ENCODE assay signal across 8 cellular contexts in the genomic region with DNA sequence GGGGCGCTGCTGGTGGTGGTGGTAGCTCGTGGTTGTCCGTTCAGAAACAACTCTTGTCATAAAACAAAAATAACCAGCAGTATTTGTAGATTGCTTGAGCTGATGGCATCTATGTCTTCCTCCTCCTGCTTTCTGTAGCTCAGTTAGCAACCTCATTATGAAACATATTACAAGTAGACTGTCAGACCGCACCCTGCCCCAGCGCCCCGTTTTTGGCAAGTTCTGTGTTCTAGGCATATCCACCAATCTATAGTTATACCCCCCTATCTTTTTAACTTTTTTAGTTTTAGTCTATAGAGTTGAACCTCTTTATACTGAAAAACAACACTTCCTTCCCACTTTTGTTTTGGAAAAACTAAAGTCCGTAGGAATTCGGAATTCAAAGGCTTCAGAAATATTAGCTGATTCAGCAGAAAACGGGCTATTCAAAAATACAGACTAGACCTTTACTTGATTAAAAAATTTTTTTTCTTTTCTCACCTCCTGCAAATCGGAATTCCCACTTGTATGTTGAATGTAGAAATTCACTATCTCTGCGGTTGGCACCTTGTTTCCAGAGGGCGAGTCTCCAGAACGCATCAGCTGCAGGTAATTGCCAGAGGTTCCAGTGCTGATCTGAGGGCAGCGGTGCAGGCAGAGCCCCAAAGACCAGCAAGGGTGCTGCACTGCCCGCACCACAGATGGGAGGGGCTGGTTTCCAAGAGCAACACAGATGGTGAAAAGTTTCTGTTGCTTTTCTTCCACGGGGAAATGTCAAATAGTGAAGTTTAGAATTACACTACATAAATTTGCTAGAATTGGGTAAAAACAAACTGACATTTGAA. TPM values are rescaled to one million over a fixed set of nuclear protein-coding genes. Genes with fewer than 3 reads are reported as not detected.
DNase-seq lines count a peak whose midpoint lies in the region; TF ChIP-seq lines count a peak whose summit lies in the region.

No MANE protein-coding gene starts in this region.

- no peaks in the 10 kb centered on the region for H3K36me3 ChIP-seq in A673 (ENCODE audit: insufficient read depth, low read length, poor library complexity, severe bottlenecking)
- H3K36me3 ChIP-seq in HEK293 (ENCODE audit: control insufficient read depth in 2 of 2, insufficient read depth in 1 of 2, low read length in 2 of 2) = peaks cover 0 to 6% of the 10 kb centered on the region in 2 experiments; a peak in 1 of 3 replicates

- H3K27ac ChIP-seq in A673 (ENCODE audit: low read depth, low read length, poor library complexity, severe bottlenecking) (no peak overlapping the region), HEK293 (ENCODE audit: extremely low read depth, low read depth, low read length) (0 out of 2 replicates have a peak overlapping the region, but pooled peaks have one; percentile 90), caudate nucleus (ENCODE audit: low read depth, low read length) (peak overlapping the region; percentile 58)

- intact Hi-C loops in A673 (cut with micrococcal nuclease; ENCODE audit: unreplicated experiment) = no loop called here

- no peaks in the 10 kb centered on the region for H3K9me3 ChIP-seq in A673 (ENCODE audit: low read depth, low read length, poor library complexity, severe bottlenecking)
- H3K9me3 ChIP-seq in HEK293 (ENCODE audit: control insufficient read depth, insufficient read depth, low read depth, low read length) = no peaks in the 10 kb centered on the region
- no peaks in the 10 kb centered on the region for H3K9me3 ChIP-seq in mononuclear cell (ENCODE audit: low read depth, low read length)

- no peak for TF ChIP-seq POLR2A in erythroblast (IDR thresholded peaks at IDR 0.05; ENCODE audit: low read length)

- POLR2A ChIA-PET in A673 (lab: Charles Lee; ENCODE audit: low non-redundant PET) = no interaction called here
- POLR2A ChIA-PET in HEK293 (lab: Yijun Ruan, JAX) = interaction anchor here (0.8 kb wide), 1 partner anchor 1851 kb away, joined by 11 read pairs; no protein-coding TSS in a partner anchor

- H3K4me1 ChIP-seq in A673 (ENCODE audit: insufficient read depth, low read length, poor library complexity, severe bottlenecking) (peaks cover 9% of the 10 kb centered on the region), HEK293 (ENCODE audit: control insufficient read depth, insufficient read depth, low read length) (peaks cover 3% of the 10 kb centered on the region; the same call in 1 of the 2 replicates), mononuclear cell (ENCODE audit: insufficient read depth, low read length) (peaks cover 30% of the 10 kb centered on the region)

- H3K27me3 ChIP-seq in A673 (replicated peaks; ENCODE audit: insufficient read depth, low read depth, low read length, poor library complexity) = no peaks in the 10 kb centered on the region
- H3K27me3 ChIP-seq in mononuclear cell (ENCODE audit: insufficient read depth, low read length) = peaks cover 38% of the 10 kb centered on the region

- TF ChIP-seq CTCF in A673 (conservative IDR thresholded peaks at IDR 0.05; ENCODE audit: low read depth, low read length) (no peak), HEK293 (tag by site-specific recombination; IDR thresholded peaks at IDR 0.05) (no peak)

- TSS peak; percentile 44 for BruUV-seq in A673 (replicated peaks; lab: Mats Ljungman, UMichigan)

- peak overlapping the region; percentile 88 for H3K4me3 ChIP-seq in A673 (ENCODE audit: low read depth, low read length, poor library complexity, severe bottlenecking)
- H3K4me3 ChIP-seq in HEK293 (ENCODE audit: low read depth, low read length) = no peak overlapping the region
- peak overlapping the region; percentile 43 for H3K4me3 ChIP-seq in mononuclear cell (ENCODE audit: low read length)

- no peak for DNase-seq in A673 (ENCODE audit: low spot score)
- peak in 1 of 61 donors; percentile 3 for DNase-seq in caudate nucleus (lab: John Stamatoyannopoulos, UW)
- DNase-seq in NK-92 treated with Interleukin-12 subunit alpha and Interleukin-12 subunit beta, amount 100 ng/mL, for 24 hours (lab: John Stamatoyannopoulos, UW) = no peak
- no peak for DNase-seq in mucosa of gallbladder (ENCODE audit: low spot score)
- no peak for DNase-seq in erythroblast (lab: John Stamatoyannopoulos, UW)
- no peak for DNase-seq in NCI-H774 (lab: John Stamatoyannopoulos, UW)

- CTCF ChIA-PET in A673 (lab: Charles Lee) (interaction anchor here (0.5 kb wide), 1 partner anchor 382 kb away, joined by 6 read pairs; no protein-coding TSS in a partner anchor), HEK293 (lab: Yijun Ruan, JAX) (interaction anchor here (0.7 to 1.4 kb wide), 2 partner anchors 9 to 118 kb away, joined by 4 to 5 read pairs; no protein-coding TSS in a partner anchor)

TF ChIP-seq in HEK293, 187 proteins besides CTCF, POLR2A, EP300 and RAD21:
- TF ChIP-seq ZFHX2 (tag by site-specific recombination; conservative IDR thresholded peaks at IDR 0.05) = no peak
- TF ChIP-seq ZNF223 (tag by site-specific recombination; IDR thresholded peaks at IDR 0.05) = peak; percentile 97
- TF ChIP-seq, protein P1, sequence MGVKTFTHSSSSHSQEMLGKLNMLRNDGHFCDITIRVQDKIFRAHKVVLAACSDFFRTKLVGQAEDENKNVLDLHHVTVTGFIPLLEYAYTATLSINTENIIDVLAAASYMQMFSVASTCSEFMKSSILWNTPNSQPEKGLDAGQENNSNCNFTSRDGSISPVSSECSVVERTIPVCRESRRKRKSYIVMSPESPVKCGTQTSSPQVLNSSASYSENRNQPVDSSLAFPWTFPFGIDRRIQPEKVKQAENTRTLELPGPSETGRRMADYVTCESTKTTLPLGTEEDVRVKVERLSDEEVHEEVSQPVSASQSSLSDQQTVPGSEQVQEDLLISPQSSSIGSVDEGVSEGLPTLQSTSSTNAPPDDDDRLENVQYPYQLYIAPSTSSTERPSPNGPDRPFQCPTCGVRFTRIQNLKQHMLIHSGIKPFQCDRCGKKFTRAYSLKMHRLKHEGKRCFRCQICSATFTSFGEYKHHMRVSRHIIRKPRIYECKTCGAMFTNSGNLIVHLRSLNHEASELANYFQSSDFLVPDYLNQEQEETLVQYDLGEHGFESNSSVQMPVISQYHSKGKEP (tag by site-specific recombination; IDR thresholded peaks at IDR 0.05) = 0 out of 2 replicates have a peak, but pooled peaks have one; percentile 15
- TF ChIP-seq ZNF266 (tag by site-specific recombination; IDR thresholded peaks at IDR 0.05; ENCODE audit: low read depth) = no peak
- no peak for TF ChIP-seq SP2 (tag by site-specific recombination; IDR thresholded peaks at IDR 0.05)
- TF ChIP-seq IKZF3 (tag by site-specific recombination; IDR thresholded peaks at IDR 0.05) = peak; percentile 41; the same call in 1 of the 2 replicates

RNA-seq across cellular contexts. Expression of a gene that starts 2.1 kb away (rescaled TPM):
- total RNA-seq in A673 (2021) = 49.9 and 50.5 TPM in 2 replicates
- total RNA-seq in mononuclear cell = 0.94 TPM
- total RNA-seq in mucosa of gallbladder = 9.4 TPM

RNA-seq across cellular contexts. Expression of a gene that starts 39.0 kb away (rescaled TPM):
- total RNA-seq in A673 (2021) = not detected in 2 replicates
- total RNA-seq in mononuclear cell = not detected
- total RNA-seq in mucosa of gallbladder = not detected
